12 cellular contexts compared by ENCODE assay signal in the genomic region with DNA sequence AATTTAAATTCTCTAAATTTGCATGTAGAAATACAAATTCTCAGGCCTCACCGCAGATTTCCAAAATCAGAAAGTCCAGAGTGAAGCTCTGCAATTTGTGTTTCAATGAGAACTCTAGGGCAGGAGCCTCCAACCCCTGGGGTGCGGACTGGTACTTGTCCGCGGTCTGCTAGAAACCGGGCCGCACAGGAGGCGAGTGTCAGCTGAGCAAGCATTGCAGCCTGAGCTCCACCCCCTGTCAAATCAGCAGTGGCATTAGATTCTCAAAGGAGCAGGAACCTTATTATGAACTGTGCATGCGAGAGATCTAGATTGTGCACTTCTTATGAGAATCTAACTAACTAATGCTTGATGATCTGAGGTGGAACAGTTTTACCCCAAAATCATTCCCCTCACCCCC.
DNase-seq lines count a peak whose midpoint lies in the region; ATAC-seq and TF ChIP-seq lines count a peak whose summit lies in the region.
"Had no signal": no experiment of that assay in that cellular context is flagged by ENCODE, and none has a peak within 500 bp of the region (broad histone marks: within the 10 kb centered on the region; RNA-seq: fewer than 3 reads in every experiment).

No MANE protein-coding gene starts in this region.

- H3K4me3 ChIP-seq in iPS-20b (ENCODE audit: low read length) (peak overlapping the region; percentile 52), upper lobe of right lung (no peak overlapping the region), mucosa of descending colon (no peak overlapping the region)
- H3K4me3 ChIP-seq: MG63, SJCRH30 had no signal

- peak; percentile 92 for ATAC-seq in upper lobe of right lung
- ATAC-seq in mucosa of descending colon = no peak

- TF ChIP-seq CTCF in upper lobe of right lung (IDR thresholded peaks at IDR 0.05) (no peak), mucosa of descending colon (IDR thresholded peaks at IDR 0.05) (no peak)

- H3K4me1 ChIP-seq in iPS-20b (ENCODE audit: insufficient read depth, low read length) = peaks cover 30% of the 10 kb centered on the region
- peaks cover 5% of the 10 kb centered on the region for H3K4me1 ChIP-seq in upper lobe of right lung
- no peaks in the 10 kb centered on the region for H3K4me1 ChIP-seq in mucosa of descending colon (ENCODE audit: low read depth)
- H3K4me1 ChIP-seq: SJCRH30 had no signal

- no peak overlapping the region for H3K27ac ChIP-seq in iPS-20b (ENCODE audit: low read length)
- H3K27ac ChIP-seq in upper lobe of right lung = no peak overlapping the region
- H3K27ac ChIP-seq: SJCRH30 had no signal

- DNase-seq in NCI-H82 (lab: John Stamatoyannopoulos, UW) (peak; percentile 14), NCI-H82 treated with DMSO at 0.1 percent for 48 hours (lab: John Stamatoyannopoulos, UW; ENCODE audit: unreplicated experiment) (no peak), NCI-H69 (lab: John Stamatoyannopoulos, UW) (peak; percentile 71), upper lobe of right lung (peak; percentile 76), HuH-7.5 (ENCODE audit: low spot score) (no peak), mucosa of descending colon (no peak), hepatic stellate cell (ENCODE audit: low spot score) (no peak)
- DNase-seq: activated naive CD4-positive, alpha-beta T cell treated with anti-CD3 and anti-CD28 coated beads for 36 hours; MG63; NCI-H446 treated with DMSO at 0.1 percent for 48 hours had no signal

- no peaks in the 10 kb centered on the region for H3K36me3 ChIP-seq in iPS-20b (ENCODE audit: insufficient read depth, low read depth, low read length)
- H3K36me3 ChIP-seq in upper lobe of right lung = no peaks in the 10 kb centered on the region
- no peaks in the 10 kb centered on the region for H3K36me3 ChIP-seq in mucosa of descending colon (ENCODE audit: low read depth)
- H3K36me3 ChIP-seq: MG63, SJCRH30 had no signal

- H3K9me3 ChIP-seq in iPS-20b (ENCODE audit: insufficient read depth, low read depth, low read length) (peaks cover 11% of the 10 kb centered on the region), upper lobe of right lung (no peaks in the 10 kb centered on the region), mucosa of descending colon (no peaks in the 10 kb centered on the region)
- H3K9me3 ChIP-seq: MG63, SJCRH30 had no signal

- H3K27me3 ChIP-seq in iPS-20b (ENCODE audit: insufficient read depth, low read length) = no peaks in the 10 kb centered on the region
- no peaks in the 10 kb centered on the region for H3K27me3 ChIP-seq in upper lobe of right lung
- H3K27me3 ChIP-seq: MG63, SJCRH30 had no signal

- peak overlapping the region; percentile 40; the same call in 1 of the 2 replicates for H3K9ac ChIP-seq in iPS-20b (ENCODE audit: low read depth, low read length)

- intact Hi-C loops in upper lobe of right lung (cut with DNase I) = no loop called here
- intact Hi-C loops in mucosa of descending colon (cut with DNase I, micrococcal nuclease) = no loop called here

Comparison
In these comparisons a context has a peak if more than half of its experiments do, and no peak if none do; other contexts are left out.
1. DNase-seq: peak in NCI-H82 (single experiment), NCI-H69 (single experiment) and upper lobe of right lung (single experiment); none in NCI-H82 treated with DMSO at 0.1 percent for 48 hours (single experiment), HuH-7.5 (single experiment), mucosa of descending colon (0 of 3) and hepatic stellate cell (single experiment).